Comparison of ENCODE assay signal across 29 cellular contexts in the genomic region with DNA sequence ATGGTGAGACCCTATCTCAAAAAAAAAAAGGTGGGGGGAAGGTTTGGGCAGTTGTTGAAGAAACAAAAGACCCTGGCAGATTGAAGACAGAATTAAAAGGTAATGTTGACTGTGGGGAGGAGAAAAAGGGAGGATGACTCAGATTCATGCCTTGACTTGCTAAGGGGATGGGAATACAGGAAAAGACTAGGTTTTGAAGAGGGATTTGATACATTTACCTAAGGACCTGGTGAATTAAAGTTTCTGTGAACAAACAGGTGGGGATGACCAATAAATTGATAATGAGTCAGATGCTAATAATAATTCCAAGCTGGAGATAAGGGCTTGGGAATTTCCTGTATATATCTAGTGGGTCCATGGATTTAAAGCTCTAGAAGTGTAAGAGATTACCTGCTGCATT. TPM values are rescaled to one million over a fixed set of nuclear protein-coding genes. Genes with fewer than 3 reads are reported as not detected.
"Had no signal": no experiment of that assay in that cellular context is flagged by ENCODE, and none has a peak within 500 bp of the region (broad histone marks: within the 10 kb centered on the region; RNA-seq: fewer than 3 reads in every experiment).

No MANE protein-coding gene starts in this region.

- H3K4me3 ChIP-seq: dorsolateral prefrontal cortex, esophagus muscularis mucosa, hepatocyte, lung, spleen, tibial artery, upper lobe of right lung, vagina had no signal

- H3K4me1 Mint-ChIP-seq: naive thymus-derived CD4-positive, alpha-beta T cell had no signal

- H3K27ac Mint-ChIP-seq: nephron progenitor cell; stimulated activated memory B cell treated with anti-CD40 and anti-IgM and Interleukin-4, amounts not matched to agents 10 μg/mL and 1 μg/mL and 100 μg/mL, for 72 hours; stimulated activated naive CD8-positive, alpha-beta T cell treated with anti-CD3 and anti-CD28 coated beads, Interleukin-15, Interleukin-2, amounts not matched to agents 100 ng/mL and 50 ng/mL, for 24 hours had no signal

- H3K79me2 ChIP-seq: hepatocyte had no signal

- H3K4me2 ChIP-seq: hepatocyte had no signal

- H3K9me3 Mint-ChIP-seq: nephron progenitor cell; stimulated activated memory B cell treated with anti-CD40 and anti-IgM and Interleukin-4, amounts not matched to agents 10 μg/mL and 1 μg/mL and 100 μg/mL, for 72 hours; stimulated activated naive CD8-positive, alpha-beta T cell treated with anti-CD3 and anti-CD28 coated beads, Interleukin-15, Interleukin-2, amounts not matched to agents 100 ng/mL and 50 ng/mL, for 24 hours had no signal

- H3K27me3 ChIP-seq: dorsolateral prefrontal cortex, esophagus muscularis mucosa, hepatocyte, neutrophil, spleen, tibial artery, upper lobe of right lung, vagina had no signal

- H3K36me3 Mint-ChIP-seq: naive thymus-derived CD4-positive, alpha-beta T cell; stimulated activated memory B cell treated with anti-CD40 and anti-IgM and Interleukin-4, amounts not matched to agents 10 μg/mL and 1 μg/mL and 100 μg/mL, for 72 hours had no signal

- ATAC-seq: left colon; left ventricle myocardium superior; naive thymus-derived CD4-positive, alpha-beta T cell; sciatic nerve; stimulated activated memory B cell treated with anti-CD40 and anti-IgM and Interleukin-4, amounts not matched to agents 10 μg/mL and 1 μg/mL and 100 μg/mL, for 72 hours; upper lobe of right lung had no signal

- H2AFZ ChIP-seq: hepatocyte had no signal

- H3K27ac ChIP-seq: dorsolateral prefrontal cortex, epithelial cell of prostate, esophagus muscularis mucosa, hepatocyte, neutrophil, spleen, tibial artery, upper lobe of right lung, vagina had no signal

- H3K36me3 ChIP-seq: esophagus muscularis mucosa, neutrophil, spleen, tibial artery, upper lobe of right lung, vagina had no signal

- H3K4me1 ChIP-seq: spleen, tibial artery, upper lobe of right lung, vagina had no signal

- DNase-seq: cortex of kidney; dorsolateral prefrontal cortex; effector CD8-positive, alpha-beta T cell; left colon; left ventricle myocardium superior; mesendoderm; naive thymus-derived CD4-positive, alpha-beta T cell; nephron progenitor cell; spleen; stimulated activated CD4-positive, alpha-beta T cell treated with anti-CD3 and anti-CD28 coated beads, Interleukin-15, amount 100 ng/mL, for 24 hours; stimulated activated CD4-positive, alpha-beta T cell treated with anti-CD3 and anti-CD28 coated beads, Interleukin-1b, Interleukin-23, amount 100 ng/mL, for 48 hours; stimulated activated CD4-positive, alpha-beta T cell treated with anti-CD3 and anti-CD28 coated beads, Interleukin-4, amount 100 ng/mL, for 24 hours; tibial artery; upper lobe of right lung had no signal

- H3K9me3 ChIP-seq: esophagus muscularis mucosa, neutrophil, spleen, tibial artery, upper lobe of right lung, vagina had no signal

- H3K4me3 Mint-ChIP-seq: naive thymus-derived CD4-positive, alpha-beta T cell; nephron progenitor cell; stimulated activated memory B cell treated with anti-CD40 and anti-IgM and Interleukin-4, amounts not matched to agents 10 μg/mL and 1 μg/mL and 100 μg/mL, for 72 hours; stimulated activated naive CD8-positive, alpha-beta T cell treated with anti-CD3 and anti-CD28 coated beads, Interleukin-15, Interleukin-2, amounts not matched to agents 100 ng/mL and 50 ng/mL, for 24 hours had no signal

RNA-seq across cellular contexts. Expression of a gene that starts 27.6 kb away (rescaled TPM):
- total RNA-seq: fibroblast of villous mesenchyme; kidney epithelial cell; left ventricle myocardium superior; mononuclear cell; naive thymus-derived CD4-positive, alpha-beta T cell; osteoblast; pulmonary artery endothelial cell; sciatic nerve; skeletal muscle tissue; spleen; upper lobe of right lung; vagina had no signal
- polyA plus RNA-seq: naive thymus-derived CD4-positive, alpha-beta T cell had no signal
